17 cellular contexts compared by ENCODE assay signal in the genomic region with DNA sequence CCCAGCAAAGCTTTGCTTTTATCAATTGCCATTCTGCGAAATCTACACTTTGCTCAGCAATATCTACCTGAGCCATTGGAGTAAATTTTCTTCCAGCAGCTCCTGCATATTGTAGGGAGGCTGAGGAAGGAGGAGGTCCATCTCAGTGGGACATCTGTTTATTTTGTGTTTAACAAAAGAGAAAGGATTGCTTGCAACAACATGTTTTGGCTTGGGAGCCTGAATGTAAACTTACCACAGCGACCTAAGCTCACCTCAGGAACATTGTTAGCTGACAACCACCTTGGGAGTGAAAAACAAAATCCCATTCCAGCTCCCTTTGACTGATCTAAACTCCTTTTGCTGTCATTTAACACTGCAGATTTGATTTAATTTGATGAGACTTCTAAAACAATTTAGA.
A peak's percentile ranks its signal among the peaks of the same experiment; 100 is the strongest.
DNase-seq lines count a peak whose midpoint lies in the region; ATAC-seq and TF ChIP-seq lines count a peak whose summit lies in the region.
"Had no signal": no experiment of that assay in that cellular context is flagged by ENCODE, and none has a peak within 500 bp of the region (broad histone marks: within the 10 kb centered on the region; RNA-seq: fewer than 3 reads in every experiment).

No MANE protein-coding gene starts in this region.

- intact Hi-C loops in esophagus squamous epithelium (cut with DNase I), result no loop called here

- H3K27ac ChIP-seq in SK-N-SH (ENCODE audit: low read depth in 2 of 2, low read length in 1 of 2), result no peak overlapping the region
- H3K27ac ChIP-seq in trophoblast cell (ENCODE audit: low read depth, low read length), result no peak overlapping the region
- H3K27ac ChIP-seq in esophagus squamous epithelium, result no peak overlapping the region
- H3K27ac ChIP-seq: KMS-11 had no signal

- no peaks in the 10 kb centered on the region for H4K20me1 ChIP-seq in SK-N-SH (ENCODE audit: insufficient read depth)

- no peak overlapping the region for H3K18ac ChIP-seq in trophoblast cell (ENCODE audit: low read length)

- H3K4me1 ChIP-seq in SK-N-SH (ENCODE audit: control insufficient read depth in 1 of 2, insufficient read depth in 2 of 2, low read depth in 1 of 2, low read length in 1 of 2) (no peaks in the 10 kb centered on the region), trophoblast cell (ENCODE audit: control insufficient read depth in 1 of 2, insufficient read depth in 2 of 2, low read length in 2 of 2) (peaks cover 9 to 10% of the 10 kb centered on the region in 2 experiments), esophagus squamous epithelium (no peaks in the 10 kb centered on the region)
- H3K4me1 ChIP-seq: BE2C, Caco-2 had no signal

- no peak overlapping the region for H2BK120ac ChIP-seq in trophoblast cell (ENCODE audit: insufficient read depth, low read length, poor library complexity)

- H2AK5ac ChIP-seq in trophoblast cell (ENCODE audit: low read length), result no peak overlapping the region

- peak overlapping the region; percentile 56 for H4K8ac ChIP-seq in trophoblast cell (ENCODE audit: low read depth, low read length)

- no peak overlapping the region for H3K14ac ChIP-seq in trophoblast cell (ENCODE audit: low read length)

- WGBS in SK-N-SH (ENCODE audit: low lambda C conversion rate), result 84% methylated on average over 2 of the region's 2 CpGs
- no CpG with 5 or more reads among the region's 2 CpGs for WGBS in trophoblast cell (ENCODE audit: extremely low coverage, insufficient coverage, insufficient read length)
- WGBS in esophagus squamous epithelium, 2 donors, result 43 to 45% methylated on average over 2 of the region's 2 CpGs

- H3K9me3 ChIP-seq in SK-N-SH (no peaks in the 10 kb centered on the region), trophoblast cell (ENCODE audit: insufficient read depth, low read depth, low read length) (no peaks in the 10 kb centered on the region), esophagus squamous epithelium (no peaks in the 10 kb centered on the region)
- H3K9me3 ChIP-seq: BE2C, Caco-2 had no signal

- H2BK12ac ChIP-seq in trophoblast cell (ENCODE audit: low read length), result no peak overlapping the region

- no peaks in the 10 kb centered on the region for H3K36me3 ChIP-seq in SK-N-SH (replicated peaks in 1 of 2; ENCODE audit: control insufficient read depth in 1 of 2, insufficient read depth in 2 of 2, low read length in 1 of 2)
- H3K36me3 ChIP-seq in trophoblast cell (ENCODE audit: control insufficient read depth in 1 of 2, insufficient read depth in 2 of 2, low read length in 2 of 2), result no peaks in the 10 kb centered on the region
- no peaks in the 10 kb centered on the region for H3K36me3 ChIP-seq in esophagus squamous epithelium
- H3K36me3 ChIP-seq: BE2C had no signal

- TF ChIP-seq RAD21 in SK-N-SH (IDR thresholded peaks at IDR 0.05; ENCODE audit: low read length), result no peak

- H3K23ac ChIP-seq in trophoblast cell (ENCODE audit: low read length), result no peak overlapping the region

- H3K4me3 ChIP-seq in SK-N-SH (ENCODE audit: low read depth in 2 of 2, low read length in 1 of 2), result no peak overlapping the region
- H3K4me3 ChIP-seq in trophoblast cell (ENCODE audit: low read depth, low read length), result no peak overlapping the region
- no peak overlapping the region for H3K4me3 ChIP-seq in esophagus squamous epithelium

- TF ChIP-seq EP300 in SK-N-SH (IDR thresholded peaks at IDR 0.05; ENCODE audit: borderline replicate concordance in 1 of 2, low read depth in 1 of 2, low read length in 1 of 2), result no peak

- no peak overlapping the region for H2BK5ac ChIP-seq in trophoblast cell (ENCODE audit: low read depth, low read length, poor library complexity)

- no peak for TF ChIP-seq CTCF in SK-N-SH (IDR thresholded peaks at IDR 0.05)
- no peak for TF ChIP-seq CTCF in esophagus squamous epithelium (IDR thresholded peaks at IDR 0.05)

- H3K4ac ChIP-seq in trophoblast cell (ENCODE audit: low read depth, low read length), result no peak overlapping the region

- H3K27me3 ChIP-seq in SK-N-SH (ENCODE audit: insufficient read depth) (no peaks in the 10 kb centered on the region), trophoblast cell (ENCODE audit: insufficient read depth, low read length) (no peaks in the 10 kb centered on the region), esophagus squamous epithelium (no peaks in the 10 kb centered on the region)
- H3K27me3 ChIP-seq: BE2C had no signal

- no peak overlapping the region for H4K91ac ChIP-seq in trophoblast cell (ENCODE audit: low read depth, low read length)

- CTCF ChIA-PET in SK-N-SH (lab: Yijun Ruan, JAX), result no interaction called here

- H3K9me2 ChIP-seq in SK-N-SH, result no peaks in the 10 kb centered on the region

- no peak overlapping the region for H3K4me2 ChIP-seq in SK-N-SH
- H3K4me2 ChIP-seq in trophoblast cell (ENCODE audit: low read length), result no peak overlapping the region
- H3K4me2 ChIP-seq: KMS-11 had no signal

- H3F3A ChIP-seq in SK-N-SH (replicated peaks; ENCODE audit: insufficient read depth), result no peaks in the 10 kb centered on the region

- peaks cover 3% of the 10 kb centered on the region for H3K79me1 ChIP-seq in trophoblast cell (ENCODE audit: low read length)

- H3K9ac ChIP-seq in SK-N-SH (no peak overlapping the region), trophoblast cell (ENCODE audit: low read length) (no peak overlapping the region)
- H3K9ac ChIP-seq: KMS-11 had no signal

- no peaks in the 10 kb centered on the region for H3K79me2 ChIP-seq in SK-N-SH (ENCODE audit: insufficient read depth)
- no peaks in the 10 kb centered on the region for H3K79me2 ChIP-seq in trophoblast cell (ENCODE audit: control insufficient read depth, insufficient read depth, low read length, poor library complexity)

- no peak overlapping the region for H4K12ac ChIP-seq in trophoblast cell (ENCODE audit: low read depth, low read length)

- no peak for ATAC-seq in SK-N-SH treated with all-trans-retinoic acid at 6 μM for 48 hours

- DNase-seq in SK-N-SH (no peak), NCI-H345 treated with DMSO at 0.1 percent for 48 hours (lab: John Stamatoyannopoulos, UW; ENCODE audit: unreplicated experiment) (peak; percentile 2), iPS DF 19.7 (ENCODE audit: low read depth, low spot score) (peak; percentile 35), trophoblast cell (no peak), NCI-H146 (lab: John Stamatoyannopoulos, UW) (no peak), esophagus squamous epithelium (lab: John Stamatoyannopoulos, UW) (no peak), NCI-H187 treated with DMSO at 0.1 percent for 48 hours (lab: John Stamatoyannopoulos, UW) (no peak)
- DNase-seq: BE2C; Caco-2; CD4-positive, CD25-positive, alpha-beta regulatory T cell; NCI-H1694; NCI-H2227 treated with DMSO at 0.1 percent for 48 hours; NCI-H526; OCI-M1; Right ventricle myocardium superior had no signal

- POLR2A ChIA-PET in SK-N-SH (lab: Yijun Ruan, JAX), result no interaction called here

- H2AFZ ChIP-seq in SK-N-SH (ENCODE audit: low read depth) (peak overlapping the region; percentile 24; the same call in 1 of the 2 replicates), trophoblast cell (ENCODE audit: insufficient read depth, low read length, poor library complexity) (no peak overlapping the region)

- TF ChIP-seq POLR2A in esophagus squamous epithelium (IDR thresholded peaks at IDR 0.05), result no peak

TF ChIP-seq in SK-N-SH, 30 proteins besides CTCF, POLR2A, EP300 and RAD21 (continues in another document):
- TF ChIP-seq RXRA (IDR thresholded peaks at IDR 0.05; ENCODE audit: borderline replicate concordance, low read depth), result no peak
- no peak for TF ChIP-seq SMC3 (IDR thresholded peaks at IDR 0.05; ENCODE audit: low read depth, low read length)
- TF ChIP-seq FOXM1 (IDR thresholded peaks at IDR 0.05; ENCODE audit: low read depth), result no peak
- no peak for TF ChIP-seq TAF1 (IDR thresholded peaks at IDR 0.05; ENCODE audit: borderline replicate concordance, low read depth, low read length)
- no peak for TF ChIP-seq MXI1 (IDR thresholded peaks at IDR 0.05; ENCODE audit: low read depth, low read length)
- TF ChIP-seq, protein P1, sequence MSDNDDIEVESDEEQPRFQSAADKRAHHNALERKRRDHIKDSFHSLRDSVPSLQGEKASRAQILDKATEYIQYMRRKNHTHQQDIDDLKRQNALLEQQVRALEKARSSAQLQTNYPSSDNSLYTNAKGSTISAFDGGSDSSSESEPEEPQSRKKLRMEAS (IDR thresholded peaks at IDR 0.05; ENCODE audit: low read depth), result no peak
- no peak for TF ChIP-seq TCF12 (IDR thresholded peaks at IDR 0.05)
- no peak for TF ChIP-seq TEAD4 (IDR thresholded peaks at IDR 0.05; ENCODE audit: borderline replicate concordance, insufficient read depth)
- TF ChIP-seq, protein P2, sequence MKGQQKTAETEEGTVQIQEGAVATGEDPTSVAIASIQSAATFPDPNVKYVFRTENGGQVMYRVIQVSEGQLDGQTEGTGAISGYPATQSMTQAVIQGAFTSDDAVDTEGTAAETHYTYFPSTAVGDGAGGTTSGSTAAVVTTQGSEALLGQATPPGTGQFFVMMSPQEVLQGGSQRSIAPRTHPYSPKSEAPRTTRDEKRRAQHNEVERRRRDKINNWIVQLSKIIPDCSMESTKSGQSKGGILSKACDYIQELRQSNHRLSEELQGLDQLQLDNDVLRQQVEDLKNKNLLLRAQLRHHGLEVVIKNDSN (IDR thresholded peaks at IDR 0.05; ENCODE audit: borderline replicate concordance, low read depth), result no peak
- TF ChIP-seq ELF1 (IDR thresholded peaks at IDR 0.05), result no peak

TF ChIP-seq in SK-N-SH treated with all-trans-retinoic acid at 6 μM for 48 hours, 23 proteins besides CTCF, POLR2A, EP300 and RAD21 (continues in another document):
- TF ChIP-seq ESRRG (CRISPR knock-in tag; IDR thresholded peaks at IDR 0.05) (no peak), ISL1 (CRISPR knock-in tag; IDR thresholded peaks at IDR 0.05) (no peak), PPARA (CRISPR knock-in tag; IDR thresholded peaks at IDR 0.05; ENCODE audit: borderline replicate concordance) (no peak)
- TF ChIP-seq, protein P3, sequence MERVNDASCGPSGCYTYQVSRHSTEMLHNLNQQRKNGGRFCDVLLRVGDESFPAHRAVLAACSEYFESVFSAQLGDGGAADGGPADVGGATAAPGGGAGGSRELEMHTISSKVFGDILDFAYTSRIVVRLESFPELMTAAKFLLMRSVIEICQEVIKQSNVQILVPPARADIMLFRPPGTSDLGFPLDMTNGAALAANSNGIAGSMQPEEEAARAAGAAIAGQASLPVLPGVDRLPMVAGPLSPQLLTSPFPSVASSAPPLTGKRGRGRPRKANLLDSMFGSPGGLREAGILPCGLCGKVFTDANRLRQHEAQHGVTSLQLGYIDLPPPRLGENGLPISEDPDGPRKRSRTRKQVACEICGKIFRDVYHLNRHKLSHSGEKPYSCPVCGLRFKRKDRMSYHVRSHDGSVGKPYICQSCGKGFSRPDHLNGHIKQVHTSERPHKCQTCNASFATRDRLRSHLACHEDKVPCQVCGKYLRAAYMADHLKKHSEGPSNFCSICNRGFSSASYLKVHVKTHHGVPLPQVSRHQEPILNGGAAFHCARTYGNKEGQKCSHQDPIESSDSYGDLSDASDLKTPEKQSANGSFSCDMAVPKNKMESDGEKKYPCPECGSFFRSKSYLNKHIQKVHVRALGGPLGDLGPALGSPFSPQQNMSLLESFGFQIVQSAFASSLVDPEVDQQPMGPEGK (CRISPR knock-in tag; IDR thresholded peaks at IDR 0.05; ENCODE audit: borderline replicate concordance), result no peak

Comparison
In these comparisons a context has a peak if more than half of its experiments do, and no peak if none do; other contexts are left out.
1. DNase-seq: peak in NCI-H345 treated with DMSO at 0.1 percent for 48 hours (single experiment) and iPS DF 19.7 (single experiment); none in SK-N-SH (single experiment), trophoblast cell (0 of 2), NCI-H146 (single experiment), esophagus squamous epithelium (single experiment) and NCI-H187 treated with DMSO at 0.1 percent for 48 hours (single experiment).